ENCODE assay signal across 29 cellular contexts in the genomic region with DNA sequence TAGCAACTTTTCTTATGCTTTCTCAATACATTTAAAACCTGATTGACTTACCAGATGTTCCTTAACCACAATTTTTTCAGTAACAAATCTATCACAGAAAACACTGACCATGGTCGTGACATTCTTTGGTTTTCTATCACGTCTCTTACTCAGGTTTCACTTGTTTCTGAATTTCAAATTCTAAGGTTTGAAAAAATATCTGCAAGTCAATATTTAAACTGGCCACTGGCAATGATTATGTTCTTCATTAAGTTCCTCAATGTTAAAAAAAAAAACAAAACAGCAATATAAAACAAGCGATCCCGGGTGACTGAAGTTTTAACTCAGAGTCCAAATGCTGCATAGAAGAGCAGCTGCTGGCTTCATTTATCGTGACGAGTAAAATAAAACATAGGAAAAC.
"Had no signal": no experiment of that assay in that cellular context is flagged by ENCODE, and none has a peak within 500 bp of the region (broad histone marks: within the 10 kb centered on the region; RNA-seq: fewer than 3 reads in every experiment).

No MANE protein-coding gene starts in this region.

- H3K9me3 ChIP-seq: gastrocnemius medialis, left lung, ovary, psoas muscle, right lobe of liver, testis, tibial artery had no signal

- FAIRE-seq: colon had no signal

- DNase-seq: dorsolateral prefrontal cortex; effector CD4-positive, alpha-beta T cell; endodermal cell; foreskin fibroblast; gastrocnemius medialis; head of caudate nucleus; left cardiac atrium; left lung; mesenchymal stem cell; midbrain; naive thymus-derived CD4-positive, alpha-beta T cell; nucleus accumbens; ovary; posterior cingulate gyrus; psoas muscle; retina; right lobe of liver; stimulated activated CD4-positive, alpha-beta T cell treated with anti-CD3 and anti-CD28 coated beads, Interleukin-12 subunit alpha, Interleukin-12 subunit beta, amount 100 ng/mL, for 4 hours; stimulated activated CD4-positive, alpha-beta T cell treated with anti-CD3 and anti-CD28 coated beads, Interleukin-1b, Interleukin-23, amount 100 ng/mL, for 48 hours; stimulated activated CD4-positive, alpha-beta T cell treated with anti-CD3 and anti-CD28 coated beads, Interleukin-4, amount 100 ng/mL, for 24 hours; stimulated activated naive CD4-positive, alpha-beta T cell treated with Interleukin-2 at 50 U/mL for 16 hours; substantia nigra; testis; tibial artery had no signal

- ATAC-seq: esophagus mucosa; gastrocnemius medialis; left cardiac atrium; left lung; naive thymus-derived CD4-positive, alpha-beta T cell; psoas muscle; right lobe of liver; stimulated activated effector memory CD8-positive, alpha-beta T cell treated with anti-CD3 and anti-CD28 coated beads, Interleukin-12 subunit alpha, Interleukin-12 subunit beta, amount 100 ng/mL, for 72 hours had no signal

- H3K4me2 ChIP-seq: smooth muscle cell had no signal

- H3K27ac ChIP-seq: dorsolateral prefrontal cortex, epithelial cell of prostate, gastrocnemius medialis, left lung, ovary, psoas muscle, right lobe of liver, testis, tibial artery had no signal

- H3K27me3 ChIP-seq: gastrocnemius medialis, left lung, ovary, right lobe of liver, testis, tibial artery had no signal

- H3K4me3 ChIP-seq: dorsolateral prefrontal cortex, gastrocnemius medialis, left lung, ovary, psoas muscle, right lobe of liver, smooth muscle cell, testis, tibial artery had no signal

- H3K4me1 ChIP-seq: gastrocnemius medialis, psoas muscle, testis, tibial artery had no signal

- H3K36me3 ChIP-seq: gastrocnemius medialis, ovary, tibial artery had no signal
